In genomic region chr16:57824880-57825279, GRCh38 we compare ENCODE assay signal across 19 cellular contexts. TPM values are rescaled to one million over a fixed set of nuclear protein-coding genes. Genes with fewer than 3 reads are reported as not detected.
A peak's percentile ranks its signal among the peaks of the same experiment; 100 is the strongest.
DNase-seq lines count a peak whose midpoint lies in the region; ATAC-seq and TF ChIP-seq lines count a peak whose summit lies in the region.
"Had no signal": no experiment of that assay in that cellular context is flagged by ENCODE, and none has a peak within 500 bp of the region (broad histone marks: within the 10 kb centered on the region; RNA-seq: fewer than 3 reads in every experiment).

No MANE protein-coding gene starts in this region.

- POLR2A ChIA-PET in WTC11 (lab: Charles Lee) = no interaction called here

- ATAC-seq in WTC11 (peak; percentile 66), lower lobe of right lung (peak; percentile 95 to 96), aorta (ENCODE audit: low FRiP score) (no peak)
- ATAC-seq: GM12878 had no signal

- peak; percentile 12 for DNase-seq in SIG-M5 treated with dmso at 0.1 percent for 504 hours (lab: John Stamatoyannopoulos, UW; ENCODE audit: unreplicated experiment)
- DNase-seq in SIG-M5 (lab: John Stamatoyannopoulos, UW) = no peak
- DNase-seq in WTC11 (ENCODE audit: low spot score) = no peak
- peak; percentile 84 for DNase-seq in lower lobe of right lung
- DNase-seq in NK-92 treated with Interleukin-12 subunit alpha and Interleukin-12 subunit beta, amount 100 ng/mL, for 24 hours (lab: John Stamatoyannopoulos, UW) = no peak
- no peak for DNase-seq in globus pallidus (ENCODE audit: low spot score)
- no peak for DNase-seq in aorta
- no peak for DNase-seq in stimulated activated CD4-positive, alpha-beta T cell treated with anti-CD3 and anti-CD28 coated beads, Interleukin-2, amount 100 ng/mL, for 24 hours
- DNase-seq: activated CD4-positive, alpha-beta T cell treated with anti-CD3 and anti-CD28 coated beads, Interleukin-2, amount 50 U/mL, for 1 hour; activated naive CD4-positive, alpha-beta T cell treated with anti-CD3 and anti-CD28 coated beads, Interleukin-2, amount 10 ng/mL, durations not matched to agents 7 days and 5 days; activated T-cell treated with anti-CD3 and anti-CD28 coated beads for 4 hours; CD4-positive, CD25-positive, alpha-beta regulatory T cell; head of caudate nucleus; KG1; NCI-H446; tibial artery had no signal

- no peaks in the 10 kb centered on the region for H3K36me3 Mint-ChIP-seq in WTC11
- H3K36me3 Mint-ChIP-seq: activated naive CD4-positive, alpha-beta T cell treated with anti-CD3 and anti-CD28 coated beads, Interleukin-2, amount 10 ng/mL, durations not matched to agents 7 days and 5 days; CD4-positive, CD25-positive, alpha-beta regulatory T cell had no signal

- H3K27me3 Mint-ChIP-seq in WTC11 (ENCODE audit: low read depth) = no peaks in the 10 kb centered on the region

- no peaks in the 10 kb centered on the region for H3K9me3 ChIP-seq in lower lobe of right lung
- H3K9me3 ChIP-seq in aorta (ENCODE audit: control insufficient read depth, low read length) = no peaks in the 10 kb centered on the region
- H3K9me3 ChIP-seq: pancreas, tibial artery had no signal

- H3K4me1 ChIP-seq in lower lobe of right lung (peaks cover 21% of the 10 kb centered on the region), aorta (ENCODE audit: control insufficient read depth in 1 of 2, insufficient read depth in 2 of 2, low read length in 2 of 2) (no peaks in the 10 kb centered on the region)

- no peak overlapping the region for H3K4me3 Mint-ChIP-seq in WTC11
- H3K4me3 Mint-ChIP-seq: activated naive CD4-positive, alpha-beta T cell treated with anti-CD3 and anti-CD28 coated beads, Interleukin-2, amount 10 ng/mL, durations not matched to agents 7 days and 5 days; CD4-positive, CD25-positive, alpha-beta regulatory T cell had no signal

- WGBS in aorta, 2 donors = 74 to 92% methylated on average over 3 of the region's 3 CpGs

- CTCF ChIA-PET in WTC11 (lab: Charles Lee) = interaction anchor here (1.4 kb wide), 1 partner anchor 67 kb away, joined by 3 read pairs; no protein-coding TSS in a partner anchor

- TF ChIP-seq CTCF in WTC11 (IDR thresholded peaks at IDR 0.05) (no peak), lower lobe of right lung (IDR thresholded peaks at IDR 0.05) (no peak)

- no peaks in the 10 kb centered on the region for H3K36me3 ChIP-seq in lower lobe of right lung
- no peaks in the 10 kb centered on the region for H3K36me3 ChIP-seq in aorta (ENCODE audit: control insufficient read depth in 1 of 2, insufficient read depth in 2 of 2, low read length in 1 of 2)
- H3K36me3 ChIP-seq: pancreas, tibial artery had no signal

- H3K4me3 ChIP-seq in lower lobe of right lung = no peak overlapping the region
- no peak overlapping the region for H3K4me3 ChIP-seq in aorta (ENCODE audit: low read length in 2 of 2)
- H3K4me3 ChIP-seq: GM12878, pancreas, smooth muscle cell, tibial artery had no signal

- H3K27ac ChIP-seq in lower lobe of right lung = peak overlapping the region; percentile 31
- H3K27ac ChIP-seq in aorta (ENCODE audit: low read depth in 1 of 2, low read length in 2 of 2) = no peak overlapping the region
- H3K27ac ChIP-seq: pancreas, tibial artery had no signal

- H3K27me3 ChIP-seq in lower lobe of right lung (ENCODE audit: low read depth) (no peaks in the 10 kb centered on the region), aorta (ENCODE audit: control insufficient read depth in 1 of 2, insufficient read depth in 2 of 2, low read length in 1 of 2) (no peaks in the 10 kb centered on the region)
- H3K27me3 ChIP-seq: pancreas, tibial artery had no signal

- intact Hi-C loops in lower lobe of right lung (cut with DNase I) = no loop called here
- intact Hi-C loops in aorta (cut with DNase I) = no loop called here

- H3K9me3 Mint-ChIP-seq in WTC11 = no peaks in the 10 kb centered on the region
- H3K9me3 Mint-ChIP-seq: activated naive CD4-positive, alpha-beta T cell treated with anti-CD3 and anti-CD28 coated beads, Interleukin-2, amount 10 ng/mL, durations not matched to agents 7 days and 5 days; CD4-positive, CD25-positive, alpha-beta regulatory T cell had no signal

- H3K27ac Mint-ChIP-seq in WTC11 = no peak overlapping the region
- H3K27ac Mint-ChIP-seq: activated naive CD4-positive, alpha-beta T cell treated with anti-CD3 and anti-CD28 coated beads, Interleukin-2, amount 10 ng/mL, durations not matched to agents 7 days and 5 days; CD4-positive, CD25-positive, alpha-beta regulatory T cell had no signal

- peaks cover 19% of the 10 kb centered on the region for H3K4me1 Mint-ChIP-seq in WTC11
- H3K4me1 Mint-ChIP-seq: activated naive CD4-positive, alpha-beta T cell treated with anti-CD3 and anti-CD28 coated beads, Interleukin-2, amount 10 ng/mL, durations not matched to agents 7 days and 5 days; CD4-positive, CD25-positive, alpha-beta regulatory T cell had no signal

TF ChIP-seq in WTC11, 78 proteins besides CTCF, POLR2A, EP300 and RAD21 (continues in another document):
- TF ChIP-seq, protein P1, sequence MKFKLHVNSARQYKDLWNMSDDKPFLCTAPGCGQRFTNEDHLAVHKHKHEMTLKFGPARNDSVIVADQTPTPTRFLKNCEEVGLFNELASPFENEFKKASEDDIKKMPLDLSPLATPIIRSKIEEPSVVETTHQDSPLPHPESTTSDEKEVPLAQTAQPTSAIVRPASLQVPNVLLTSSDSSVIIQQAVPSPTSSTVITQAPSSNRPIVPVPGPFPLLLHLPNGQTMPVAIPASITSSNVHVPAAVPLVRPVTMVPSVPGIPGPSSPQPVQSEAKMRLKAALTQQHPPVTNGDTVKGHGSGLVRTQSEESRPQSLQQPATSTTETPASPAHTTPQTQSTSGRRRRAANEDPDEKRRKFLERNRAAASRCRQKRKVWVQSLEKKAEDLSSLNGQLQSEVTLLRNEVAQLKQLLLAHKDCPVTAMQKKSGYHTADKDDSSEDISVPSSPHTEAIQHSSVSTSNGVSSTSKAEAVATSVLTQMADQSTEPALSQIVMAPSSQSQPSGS (CRISPR knock-in tag; IDR thresholded peaks at IDR 0.05; ENCODE audit: borderline replicate concordance, low read depth) = no peak
- TF ChIP-seq TCF7 (CRISPR knock-in tag; IDR thresholded peaks at IDR 0.05; ENCODE audit: low read depth) (no peak), GABPB1 (CRISPR knock-in tag; IDR thresholded peaks at IDR 0.05) (no peak), ATF1 (CRISPR knock-in tag; IDR thresholded peaks at IDR 0.05) (no peak), NR2C2 (CRISPR knock-in tag; IDR thresholded peaks at IDR 0.05) (no peak), HMGXB4 (CRISPR knock-in tag; IDR thresholded peaks at IDR 0.05) (no peak), NR1H2 (CRISPR knock-in tag; IDR thresholded peaks at IDR 0.05) (no peak), AR (CRISPR knock-in tag; IDR thresholded peaks at IDR 0.05) (no peak)
- TF ChIP-seq, protein P2, sequence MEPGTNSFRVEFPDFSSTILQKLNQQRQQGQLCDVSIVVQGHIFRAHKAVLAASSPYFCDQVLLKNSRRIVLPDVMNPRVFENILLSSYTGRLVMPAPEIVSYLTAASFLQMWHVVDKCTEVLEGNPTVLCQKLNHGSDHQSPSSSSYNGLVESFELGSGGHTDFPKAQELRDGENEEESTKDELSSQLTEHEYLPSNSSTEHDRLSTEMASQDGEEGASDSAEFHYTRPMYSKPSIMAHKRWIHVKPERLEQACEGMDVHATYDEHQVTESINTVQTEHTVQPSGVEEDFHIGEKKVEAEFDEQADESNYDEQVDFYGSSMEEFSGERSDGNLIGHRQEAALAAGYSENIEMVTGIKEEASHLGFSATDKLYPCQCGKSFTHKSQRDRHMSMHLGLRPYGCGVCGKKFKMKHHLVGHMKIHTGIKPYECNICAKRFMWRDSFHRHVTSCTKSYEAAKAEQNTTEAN (CRISPR knock-in tag; IDR thresholded peaks at IDR 0.05) = no peak
- TF ChIP-seq, protein P3, sequence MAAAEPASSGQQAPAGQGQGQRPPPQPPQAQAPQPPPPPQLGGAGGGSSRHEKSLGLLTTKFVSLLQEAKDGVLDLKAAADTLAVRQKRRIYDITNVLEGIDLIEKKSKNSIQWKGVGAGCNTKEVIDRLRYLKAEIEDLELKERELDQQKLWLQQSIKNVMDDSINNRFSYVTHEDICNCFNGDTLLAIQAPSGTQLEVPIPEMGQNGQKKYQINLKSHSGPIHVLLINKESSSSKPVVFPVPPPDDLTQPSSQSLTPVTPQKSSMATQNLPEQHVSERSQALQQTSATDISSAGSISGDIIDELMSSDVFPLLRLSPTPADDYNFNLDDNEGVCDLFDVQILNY (CRISPR knock-in tag; IDR thresholded peaks at IDR 0.05) = no peak

RNA-seq across cellular contexts. Expression of gene KIFC3, which starts 22.6 kb away (rescaled TPM):
- total RNA-seq in WTC11 (2021) (9.2 to 11.6 TPM (median 10.0 TPM) in 3 replicates), lower lobe of right lung (70.9 TPM), aorta (10 to 100 TPM; 69.7 to 80.1 TPM)
- 10 to 100 TPM; 27.4 to 61.1 TPM for polyA plus RNA-seq in aorta
- polyA plus RNA-seq: CD4-positive, CD25-positive, alpha-beta regulatory T cell had no signal

Comparison
In these comparisons a context has a peak if more than half of its experiments do, and no peak if none do; other contexts are left out.
1. DNase-seq: peak in SIG-M5 treated with dmso at 0.1 percent for 504 hours (single experiment) and lower lobe of right lung (single experiment); none in SIG-M5 (single experiment), WTC11 (single experiment), NK-92 treated with Interleukin-12 subunit alpha and Interleukin-12 subunit beta, amount 100 ng/mL, for 24 hours (single experiment), globus pallidus (single experiment), aorta (0 of 2) and stimulated activated CD4-positive, alpha-beta T cell treated with anti-CD3 and anti-CD28 coated beads, Interleukin-2, amount 100 ng/mL, for 24 hours (0 of 2).